Comparison of ENCODE assay signal across 19 cellular contexts in genomic region chr12:64456119-64456518, GRCh38. TPM values are rescaled to one million over a fixed set of nuclear protein-coding genes. Genes with fewer than 3 reads are reported as not detected.
DNase-seq lines count a peak whose midpoint lies in the region; ATAC-seq, FAIRE-seq and TF ChIP-seq lines count a peak whose summit lies in the region.
"Had no signal": no experiment of that assay in that cellular context is flagged by ENCODE, and none has a peak within 500 bp of the region (broad histone marks: within the 10 kb centered on the region; RNA-seq: fewer than 3 reads in every experiment).

No MANE protein-coding gene starts in this region.

- peaks cover 13% of the 10 kb centered on the region for H3K36me3 ChIP-seq in IMR-90 (ENCODE audit: control insufficient read depth, insufficient read depth, low read length)
- peaks cover 4% of the 10 kb centered on the region for H3K36me3 ChIP-seq in astrocyte (ENCODE audit: insufficient read depth, low read length)
- H3K36me3 ChIP-seq in prostate gland: no peaks in the 10 kb centered on the region

- H3K27me3 ChIP-seq in IMR-90 (ENCODE audit: control insufficient read depth, insufficient read depth, low read length) (no peaks in the 10 kb centered on the region), astrocyte (ENCODE audit: insufficient read depth, low read length) (no peaks in the 10 kb centered on the region), prostate gland (replicated peaks; ENCODE audit: insufficient read depth) (no peaks in the 10 kb centered on the region)

- H3K4me1 ChIP-seq in IMR-90 (ENCODE audit: control insufficient read depth, insufficient read depth, low read length) (peaks cover 18% of the 10 kb centered on the region), astrocyte (ENCODE audit: insufficient read depth, low read length) (peaks cover 5% of the 10 kb centered on the region), prostate gland (replicated peaks) (peaks cover 2% of the 10 kb centered on the region)

- 0 out of 2 replicates have a peak overlapping the region, but pooled peaks have one; percentile 24 for H4K5ac ChIP-seq in IMR-90 (ENCODE audit: low read depth, low read length)

- ATAC-seq in IMR-90 (ENCODE audit: low read depth) (no peak), HG03442 (IDR thresholded peaks at IDR 0.05; ENCODE audit: unreplicated experiment) (no peak), HG02642 (IDR thresholded peaks at IDR 0.05; ENCODE audit: poor library complexity, unreplicated experiment) (no peak)
- ATAC-seq: A549, left lobe of liver had no signal

- TF ChIP-seq RAD21 in IMR-90 (IDR thresholded peaks at IDR 0.05; ENCODE audit: low read length): no peak

- no peak overlapping the region for H2BK15ac ChIP-seq in IMR-90 (ENCODE audit: low read depth, low read length)

- no peak overlapping the region for H2BK20ac ChIP-seq in IMR-90 (ENCODE audit: low read depth, low read length)

- H3K23ac ChIP-seq in IMR-90 (ENCODE audit: low read depth, low read length): peak overlapping the region; percentile 67; the same call in 1 of the 2 replicates

- peaks cover 25 to 41% of the 10 kb centered on the region in 2 experiments for H3K79me1 ChIP-seq in IMR-90 (ENCODE audit: low read depth in 1 of 2, low read length in 2 of 2)

- CTCF ChIA-PET in activated CD4-positive, alpha-beta T cell treated with anti-CD3 and anti-CD28 coated beads, Interleukin-2, amount 10 ng/mL, durations not matched to agents 7 days and 5 days (lab: Charles Lee): no interaction called here
- CTCF ChIA-PET in IMR-90 (lab: Yijun Ruan, JAX): interaction anchor here (1.2 kb wide), 1 partner anchor 242 kb away, joined by 3 read pairs; no protein-coding TSS in a partner anchor

- in situ Hi-C loops in IMR-90 (cut with MboI; ENCODE audit: low sequenced_read_pairs): no loop called here

- DNase-seq in activated CD4-positive, alpha-beta T cell treated with anti-CD3 and anti-CD28 coated beads, Interleukin-2, amount 10 ng/mL, durations not matched to agents 7 days and 5 days: no peak
- no peak for DNase-seq in activated CD4-positive, alpha-beta T cell treated with anti-CD3 and anti-CD28 coated beads, Interleukin-2, amount 50 U/mL, for 4 hours
- DNase-seq in IMR-90 (no peak), astrocyte (ENCODE audit: low read depth) (no peak), osteocyte (ENCODE audit: extremely low spot score, unreplicated experiment) (no peak), prostate gland (ENCODE audit: low spot score) (no peak)
- DNase-seq: activated CD8-positive, alpha-beta memory T cell treated with anti-CD3 and anti-CD28 coated beads, Interleukin-2, amount 50 U/mL, for 48 hours; amygdala; foreskin melanocyte; NCI-H1105; NCI-H748 treated with DMSO at 0.1 percent for 48 hours; WERI-Rb-1 had no signal

- H3K18ac ChIP-seq in IMR-90 (ENCODE audit: low read depth, low read length): no peak overlapping the region

- TF ChIP-seq CTCF in IMR-90 (conservative IDR thresholded peaks at IDR 0.05; ENCODE audit: low read depth, low read length) (no peak), astrocyte (IDR thresholded peaks at IDR 0.05; ENCODE audit: insufficient read depth, low read depth, low read length) (no peak), osteocyte (IDR thresholded peaks at IDR 0.05) (no peak), prostate gland (IDR thresholded peaks at IDR 0.05) (no peak)

- H3K9ac ChIP-seq in IMR-90 (ENCODE audit: low read depth, low read length) (no peak overlapping the region), astrocyte (ENCODE audit: low read length) (no peak overlapping the region)

- H3K14ac ChIP-seq in IMR-90 (replicated peaks; ENCODE audit: low read depth, low read length): no peak overlapping the region

- POLR2A ChIA-PET in activated CD4-positive, alpha-beta T cell treated with anti-CD3 and anti-CD28 coated beads, Interleukin-2, amount 10 ng/mL, durations not matched to agents 7 days and 5 days (lab: Charles Lee): no interaction called here
- POLR2A ChIA-PET in IMR-90 (lab: Charles Lee; ENCODE audit: unreplicated experiment): interaction anchor here (0.6 kb wide), 1 partner anchor 12 kb away, joined by 3 read pairs; no protein-coding TSS in a partner anchor

- 0 out of 2 replicates have a peak overlapping the region, but pooled peaks have one; percentile 11 for H2AK5ac ChIP-seq in IMR-90 (ENCODE audit: low read depth, low read length)

- intact Hi-C loops in IMR-90 (cut with micrococcal nuclease) (no loop called here), prostate gland (cut with DNase I) (no loop called here)

- H3K4me3 ChIP-seq in IMR-90 (ENCODE audit: insufficient read depth, low read depth, low read length): no peak overlapping the region
- no peak overlapping the region for H3K4me3 ChIP-seq in astrocyte (ENCODE audit: insufficient read depth, low read depth, low read length)
- no peak overlapping the region for H3K4me3 ChIP-seq in prostate gland
- H3K4me3 ChIP-seq: A549, smooth muscle cell had no signal

- no peak overlapping the region for H2BK120ac ChIP-seq in IMR-90 (ENCODE audit: low read depth, low read length)

- H3K4ac ChIP-seq in IMR-90 (ENCODE audit: low read depth, low read length): no peak overlapping the region

- H3K4me1 Mint-ChIP-seq in activated CD4-positive, alpha-beta T cell treated with anti-CD3 and anti-CD28 coated beads, Interleukin-2, amount 10 ng/mL, durations not matched to agents 7 days and 5 days: peaks cover 51% of the 10 kb centered on the region
- peaks cover 31% of the 10 kb centered on the region for H3K4me1 Mint-ChIP-seq in astrocyte (ENCODE audit: low read depth, unreplicated experiment)
- H3K4me1 Mint-ChIP-seq in osteocyte (ENCODE audit: unreplicated experiment): peaks cover 39% of the 10 kb centered on the region

- H3K4me2 ChIP-seq in IMR-90 (ENCODE audit: low read depth, low read length) (peak overlapping the region; percentile 19; the same call in 1 of the 2 replicates), astrocyte (ENCODE audit: low read length) (no peak overlapping the region)
- H3K4me2 ChIP-seq: smooth muscle cell had no signal

- no peaks in the 10 kb centered on the region for H3K9me3 ChIP-seq in IMR-90 (ENCODE audit: control insufficient read depth, insufficient read depth, low read length)
- no peaks in the 10 kb centered on the region for H3K9me3 ChIP-seq in astrocyte (ENCODE audit: insufficient read depth, low read depth, low read length)
- no peaks in the 10 kb centered on the region for H3K9me3 ChIP-seq in prostate gland
- H3K9me3 ChIP-seq: A549 had no signal

- no peaks in the 10 kb centered on the region for H3K27me3 Mint-ChIP-seq in activated CD4-positive, alpha-beta T cell treated with anti-CD3 and anti-CD28 coated beads, Interleukin-2, amount 10 ng/mL, durations not matched to agents 7 days and 5 days
- no peaks in the 10 kb centered on the region for H3K27me3 Mint-ChIP-seq in astrocyte (ENCODE audit: low read depth, unreplicated experiment)
- no peaks in the 10 kb centered on the region for H3K27me3 Mint-ChIP-seq in osteocyte (ENCODE audit: unreplicated experiment)
- H3K27me3 Mint-ChIP-seq: progenitor cell of endocrine pancreas, type B pancreatic cell had no signal

- no peak overlapping the region for H2AK9ac ChIP-seq in IMR-90 (replicated peaks; ENCODE audit: low read depth, low read length, poor library complexity)

- TF ChIP-seq POLR2A in IMR-90 (IDR thresholded peaks at IDR 0.05; ENCODE audit: low read depth, low read length): no peak
- no peak for TF ChIP-seq POLR2A in prostate gland (IDR thresholded peaks at IDR 0.05)

- H3K9me3 Mint-ChIP-seq in activated CD4-positive, alpha-beta T cell treated with anti-CD3 and anti-CD28 coated beads, Interleukin-2, amount 10 ng/mL, durations not matched to agents 7 days and 5 days: no peaks in the 10 kb centered on the region
- H3K9me3 Mint-ChIP-seq in astrocyte (ENCODE audit: unreplicated experiment): no peaks in the 10 kb centered on the region
- H3K9me3 Mint-ChIP-seq in osteocyte (ENCODE audit: unreplicated experiment): no peaks in the 10 kb centered on the region
- H3K9me3 Mint-ChIP-seq: type B pancreatic cell had no signal

- no peak overlapping the region for H3K56ac ChIP-seq in IMR-90 (ENCODE audit: extremely low read depth, insufficient read depth, low read length)

- peak overlapping the region; percentile 15 for H3K27ac Mint-ChIP-seq in activated CD4-positive, alpha-beta T cell treated with anti-CD3 and anti-CD28 coated beads, Interleukin-2, amount 10 ng/mL, durations not matched to agents 7 days and 5 days
- H3K27ac Mint-ChIP-seq in astrocyte (ENCODE audit: unreplicated experiment): peak overlapping the region; percentile 66
- peak overlapping the region; percentile 45 for H3K27ac Mint-ChIP-seq in osteocyte (ENCODE audit: unreplicated experiment)
- H3K27ac Mint-ChIP-seq: progenitor cell of endocrine pancreas, type B pancreatic cell had no signal

- no peak overlapping the region for H4K91ac ChIP-seq in IMR-90 (ENCODE audit: insufficient read depth, low read depth, low read length)

- H3K4me3 Mint-ChIP-seq in activated CD4-positive, alpha-beta T cell treated with anti-CD3 and anti-CD28 coated beads, Interleukin-2, amount 10 ng/mL, durations not matched to agents 7 days and 5 days: no peak overlapping the region
- H3K4me3 Mint-ChIP-seq in astrocyte (ENCODE audit: unreplicated experiment) (peak overlapping the region; percentile 78), osteocyte (ENCODE audit: unreplicated experiment) (no peak overlapping the region)
- H3K4me3 Mint-ChIP-seq: type B pancreatic cell had no signal

- H4K20me1 ChIP-seq in IMR-90 (ENCODE audit: insufficient read depth, low read length) (peaks cover 20% of the 10 kb centered on the region; the same call in 1 of the 2 replicates), astrocyte (ENCODE audit: insufficient read depth, low read length) (peaks cover 32% of the 10 kb centered on the region)

- H3K9me1 ChIP-seq in IMR-90 (ENCODE audit: insufficient read depth, low read length): peaks cover 2% of the 10 kb centered on the region; the same call in 1 of the 2 replicates

- FAIRE-seq in astrocyte (lab: Jason Lieb, UNC): no peak
- FAIRE-seq: A549 had no signal

- H3K36me3 Mint-ChIP-seq in activated CD4-positive, alpha-beta T cell treated with anti-CD3 and anti-CD28 coated beads, Interleukin-2, amount 10 ng/mL, durations not matched to agents 7 days and 5 days (ENCODE audit: low read depth): peaks cover 30% of the 10 kb centered on the region
- H3K36me3 Mint-ChIP-seq in astrocyte (ENCODE audit: low read depth, unreplicated experiment): peaks cover 11% of the 10 kb centered on the region
- peaks cover 17% of the 10 kb centered on the region for H3K36me3 Mint-ChIP-seq in osteocyte (ENCODE audit: unreplicated experiment)

- H4K8ac ChIP-seq in IMR-90 (ENCODE audit: low read depth in 2 of 2, low read length in 2 of 2): no peak overlapping the region; a peak in 2 of 4 replicates

- H2AFZ ChIP-seq in IMR-90 (replicated peaks; ENCODE audit: low read length, poor library complexity) (no peak overlapping the region), astrocyte (ENCODE audit: low read depth, low read length) (no peak overlapping the region)

- H3K27ac ChIP-seq in IMR-90 (ENCODE audit: insufficient read depth, low read length) (peak overlapping the region; percentile 2; the same call in 1 of the 2 replicates), astrocyte (ENCODE audit: low read depth, low read length) (no peak overlapping the region), prostate gland (no peak overlapping the region)
- H3K27ac ChIP-seq: A549, WERI-Rb-1 had no signal

- H3K79me2 ChIP-seq in astrocyte (ENCODE audit: insufficient read depth, low read length): peaks cover 84% of the 10 kb centered on the region

- dilution Hi-C loops in IMR-90 (cut with HindIII; ENCODE audit: low sequenced_read_pairs, unreplicated experiment): no loop called here

- no TSS peak for BruUV-seq in IMR-90 (replicated peaks; lab: Mats Ljungman, UMichigan)

- H2BK5ac ChIP-seq in IMR-90 (ENCODE audit: low read depth, low read length, poor library complexity, severe bottlenecking): no peak overlapping the region

RNA-seq across cellular contexts. Expression of gene TBK1, which starts 4.2 kb away (rescaled TPM):
- 10 to 100 TPM; 22.7 to 24.1 TPM for total RNA-seq in activated CD4-positive, alpha-beta T cell treated with anti-CD3 and anti-CD28 coated beads, Interleukin-2, amount 10 ng/mL, durations not matched to agents 7 days and 5 days
- 9.9 and 25.3 TPM in 2 replicates for total RNA-seq in IMR-90 (2012; rRNA removed)
- polyA plus RNA-seq in IMR-90 (2012; rRNA removed): 7.8 and 11.6 TPM in 2 replicates
- polyA plus RNA-seq in IMR-90 (2012; cell fraction: cytosol; rRNA removed): 0.49 and 0.65 TPM in 2 replicates
- polyA plus RNA-seq in IMR-90 (2012; cell fraction: nucleus; rRNA removed; ENCODE audit: low replicate concordance): 0.85 and 11.8 TPM in 2 replicates
- total RNA-seq in astrocyte: 19.1 and 23.7 TPM in 2 replicates
- total RNA-seq in osteocyte: 22.2 and 22.9 TPM in 2 replicates
- 10 to 100 TPM; 25.9 to 33.6 TPM for total RNA-seq in prostate gland

RNA-seq across cellular contexts. Expression of gene XPOT, which starts 51.9 kb away (rescaled TPM):
- total RNA-seq in activated CD4-positive, alpha-beta T cell treated with anti-CD3 and anti-CD28 coated beads, Interleukin-2, amount 10 ng/mL, durations not matched to agents 7 days and 5 days: 10 to 100 TPM; 88.2 to 93.4 TPM
- total RNA-seq in IMR-90 (2012; rRNA removed) (79.4 and 80.8 TPM in 2 replicates), astrocyte (142 and 144 TPM in 2 replicates), osteocyte (171 and 173 TPM in 2 replicates), prostate gland (10 to 100 TPM; 30.4 to 36.8 TPM)
- 32.0 and 40.9 TPM in 2 replicates for polyA plus RNA-seq in IMR-90 (2012; rRNA removed)
- 8.7 and 9.5 TPM in 2 replicates for polyA plus RNA-seq in IMR-90 (2012; cell fraction: cytosol; rRNA removed)
- 11.4 and 129 TPM in 2 replicates for polyA plus RNA-seq in IMR-90 (2012; cell fraction: nucleus; rRNA removed; ENCODE audit: low replicate concordance)

Comparison
In these comparisons a context has a peak if more than half of its experiments do, and no peak if none do; other contexts are left out.
1. H3K27ac Mint-ChIP-seq: peak in every context shown above with its lines; median percentile 66 in astrocyte; 45 in osteocyte; 15 in activated CD4-positive, alpha-beta T cell treated with anti-CD3 and anti-CD28 coated beads, Interleukin-2, amount 10 ng/mL, durations not matched to agents 7 days and 5 days.